In genomic region chr12:55727643-55728184, GRCh38 we compare ENCODE assay signal across 1 cellular context.
A peak's percentile ranks its signal among the peaks of the same experiment; 100 is the strongest.
TF ChIP-seq lines count a peak whose summit lies in the region.

No MANE protein-coding gene starts in this region.

TF ChIP-seq in K562, 482 proteins besides CTCF, POLR2A, EP300 and RAD21 (continued from another document and continues in another):
- TF ChIP-seq ETV1 (tag; conservative IDR thresholded peaks at IDR 0.05; ENCODE audit: low read depth) (peak; percentile 81), POLR2AphosphoS5 (IDR thresholded peaks at IDR 0.05; ENCODE audit: control insufficient read depth, insufficient read depth, low read depth, low read length) (no peak), SAFB (IDR thresholded peaks at IDR 0.05; ENCODE audit: borderline replicate concordance, low read depth, low read length) (no peak), KDM5B (IDR thresholded peaks at IDR 0.05; ENCODE audit: insufficient replicate concordance, low read depth, low read length) (peak; percentile 64), DPF2 (IDR thresholded peaks at IDR 0.05) (peak; percentile 71), E2F5 (CRISPR knock-in tag; IDR thresholded peaks at IDR 0.05) (no peak), ZNF696 (CRISPR knock-in tag; conservative IDR thresholded peaks at IDR 0.05) (no peak), SAFB2 (IDR thresholded peaks at IDR 0.05; ENCODE audit: borderline replicate concordance, low read depth, low read length, severe bottlenecking) (no peak), JUN (IDR thresholded peaks at IDR 0.05; ENCODE audit: borderline replicate concordance, low read depth, low read length) (no peak), JUN (CRISPR knock-in tag; IDR thresholded peaks at IDR 0.05; ENCODE audit: borderline replicate concordance) (no peak), RFX5 (IDR thresholded peaks at IDR 0.05; ENCODE audit: low read depth, low read length) (no peak), ELF4 (CRISPR knock-in tag; IDR thresholded peaks at IDR 0.05) (peak; percentile 62; the same call in 1 of the 2 replicates), POLR2G (IDR thresholded peaks at IDR 0.05; ENCODE audit: low read depth, low read length) (no peak), ZBTB1 (CRISPR knock-in tag; IDR thresholded peaks at IDR 0.05; ENCODE audit: borderline replicate concordance, low read depth) (no peak), ZNF124 (CRISPR knock-in tag; IDR thresholded peaks at IDR 0.05) (no peak), PYGO2 (tag; IDR thresholded peaks at IDR 0.05) (no peak), ILK (tag; IDR thresholded peaks at IDR 0.05; ENCODE audit: borderline replicate concordance, low read depth) (no peak), L3MBTL2 (IDR thresholded peaks at IDR 0.05) (0 out of 2 replicates have a peak, but pooled peaks have one; percentile 14), THRB (CRISPR knock-in tag; conservative IDR thresholded peaks at IDR 0.05) (0 out of 2 replicates have a peak, but pooled peaks have one; percentile 65), ARID3A (IDR thresholded peaks at IDR 0.05; ENCODE audit: borderline replicate concordance, low read depth, low read length) (no peak), E2F3 (CRISPR knock-in tag; IDR thresholded peaks at IDR 0.05) (no peak), PTBP1 (IDR thresholded peaks at IDR 0.05; ENCODE audit: low read depth, low read length) (no peak), IFI16 (CRISPR knock-in tag; IDR thresholded peaks at IDR 0.05) (no peak), DNMT1 (IDR thresholded peaks at IDR 0.05) (no peak), GATAD2A (IDR thresholded peaks at IDR 0.05) (no peak; the same call in 1 of the 2 replicates), EGR1 (conservative IDR thresholded peaks at IDR 0.05) (peak; percentile 87), HDAC1 (IDR thresholded peaks at IDR 0.05) (peak in 1 of 2 experiments; percentile 77; a peak in 1 of 4 replicates), CUX1 (CRISPR knock-in tag; IDR thresholded peaks at IDR 0.05) (no peak), CBX2 (IDR thresholded peaks at IDR 0.05; ENCODE audit: insufficient read depth, low read length, poor library complexity, severe bottlenecking) (no peak), ARHGAP35 (IDR thresholded peaks at IDR 0.05; ENCODE audit: partially characterized antibody) (no peak), RBFOX2 (IDR thresholded peaks at IDR 0.05; ENCODE audit: low read depth, low read length) (no peak), E2F4 (CRISPR knock-in tag; IDR thresholded peaks at IDR 0.05; ENCODE audit: low read depth) (no peak), ZNF518B (CRISPR knock-in tag; IDR thresholded peaks at IDR 0.05) (no peak), CEBPG (CRISPR knock-in tag; IDR thresholded peaks at IDR 0.05) (no peak; the same call in 1 of the 2 replicates), CEBPG (tag; conservative IDR thresholded peaks at IDR 0.05 in 1 of 2, IDR thresholded peaks at IDR 0.05 in 1 of 2) (peak in 1 of 2 experiments; percentile 42; a peak in 2 of 4 replicates), TCF3 (CRISPR knock-in tag; IDR thresholded peaks at IDR 0.05) (peak; percentile 40; the same call in 1 of the 2 replicates), ZMIZ1 (IDR thresholded peaks at IDR 0.05; ENCODE audit: low read depth in 2 of 2, low read length in 2 of 2) (no peak), HES1 (IDR thresholded peaks at IDR 0.05; ENCODE audit: low read depth) (no peak), ZSCAN32 (CRISPR knock-in tag; IDR thresholded peaks at IDR 0.05) (no peak), PHB2 (IDR thresholded peaks at IDR 0.05; ENCODE audit: low read depth) (no peak), RUNX1 (IDR thresholded peaks at IDR 0.05; ENCODE audit: low read depth) (no peak), POLR2AphosphoS2 (IDR thresholded peaks at IDR 0.05; ENCODE audit: low read length) (no peak), THRA (IDR thresholded peaks at IDR 0.05) (no peak), ZNF212 (CRISPR knock-in tag; IDR thresholded peaks at IDR 0.05) (no peak), FOXP1 (CRISPR knock-in tag; IDR thresholded peaks at IDR 0.05) (no peak), ZNF778 (CRISPR knock-in tag; IDR thresholded peaks at IDR 0.05) (no peak)
